Comparison of ENCODE assay signal across 7 cellular contexts in the genomic region with DNA sequence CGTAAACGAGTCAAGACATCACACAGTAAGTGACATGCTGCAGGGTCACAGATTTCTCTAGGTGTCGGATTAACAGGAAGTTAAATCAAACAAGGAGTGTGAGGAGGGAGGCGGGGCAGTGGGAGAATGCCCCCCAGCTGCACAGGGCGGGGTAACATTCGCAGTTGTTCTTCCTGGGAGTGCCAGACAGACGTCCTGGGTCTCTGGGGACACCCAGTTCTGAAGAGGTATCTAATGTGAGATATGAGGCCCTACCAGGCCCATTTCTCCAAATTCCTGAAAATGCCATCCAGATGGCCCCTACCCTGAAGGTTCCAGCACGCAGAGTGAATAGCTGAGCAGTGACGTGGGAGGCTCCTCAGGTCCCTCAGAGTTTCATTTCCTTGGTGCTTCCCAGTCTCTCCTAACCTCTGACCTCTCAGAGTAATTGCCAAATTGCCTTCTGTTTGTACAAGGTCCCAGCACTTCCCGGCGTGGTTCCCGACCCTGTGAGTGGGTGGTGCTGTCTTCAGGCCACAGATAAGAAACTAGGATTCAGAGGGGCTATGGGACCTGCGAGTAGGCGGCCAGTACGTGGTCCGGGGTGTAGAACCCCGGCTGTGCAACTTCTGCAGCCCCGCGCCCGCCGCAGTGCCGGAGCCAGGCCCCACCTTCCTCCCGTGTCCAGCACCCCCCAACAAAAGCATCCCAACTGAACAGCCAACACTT. TPM values are rescaled to one million over a fixed set of nuclear protein-coding genes. Genes with fewer than 3 reads are reported as not detected.
DNase-seq lines count a peak whose midpoint lies in the region; ATAC-seq and TF ChIP-seq lines count a peak whose summit lies in the region.

No MANE protein-coding gene starts in this region.

- peaks cover 18% of the 10 kb centered on the region for H3K27me3 Mint-ChIP-seq in activated naive CD8-positive, alpha-beta T cell treated with anti-CD3 and anti-CD28 coated beads, Interleukin-2, amount 10 ng/mL, durations not matched to agents 7 days and 5 days

- no peaks in the 10 kb centered on the region for H3K9me3 Mint-ChIP-seq in activated naive CD8-positive, alpha-beta T cell treated with anti-CD3 and anti-CD28 coated beads, Interleukin-2, amount 10 ng/mL, durations not matched to agents 7 days and 5 days

- peak overlapping the region; percentile 60 for H3K4me2 ChIP-seq in KMS-11

- H3K4me1 Mint-ChIP-seq in activated naive CD8-positive, alpha-beta T cell treated with anti-CD3 and anti-CD28 coated beads, Interleukin-2, amount 10 ng/mL, durations not matched to agents 7 days and 5 days, result peaks cover 26% of the 10 kb centered on the region

- intact Hi-C loops in right cardiac atrium (cut with DNase I), result loop anchor here in 2 of 4 donors (2.0 to 10.0 kb wide), 2 partner anchors 125 to 217 kb away; no protein-coding TSS in a partner anchor

- H3K79me2 ChIP-seq in KMS-11 (ENCODE audit: insufficient read depth, low read depth), result peaks cover 39% of the 10 kb centered on the region

- peak overlapping the region; percentile 84 for H3K4me3 Mint-ChIP-seq in activated naive CD8-positive, alpha-beta T cell treated with anti-CD3 and anti-CD28 coated beads, Interleukin-2, amount 10 ng/mL, durations not matched to agents 7 days and 5 days

- H3K27me3 ChIP-seq in KMS-11 (ENCODE audit: insufficient read depth, low read depth) (no peaks in the 10 kb centered on the region), right cardiac atrium (ENCODE audit: control insufficient read depth, insufficient read depth) (no peaks in the 10 kb centered on the region)

- H3K27ac ChIP-seq in KMS-11 (no peak overlapping the region), right cardiac atrium (ENCODE audit: low read length) (peak overlapping the region; percentile 97)

- H3K36me3 ChIP-seq in KMS-11 (ENCODE audit: insufficient read depth), result no peaks in the 10 kb centered on the region

- peak overlapping the region; percentile 42; the same call in 1 of the 2 replicates for H3K9ac ChIP-seq in KMS-11

- H3K36me3 Mint-ChIP-seq in activated naive CD8-positive, alpha-beta T cell treated with anti-CD3 and anti-CD28 coated beads, Interleukin-2, amount 10 ng/mL, durations not matched to agents 7 days and 5 days, result peaks cover 4% of the 10 kb centered on the region

- DNase-seq in GF-D8 (lab: John Stamatoyannopoulos, UW), result peak; percentile 15
- DNase-seq in activated naive CD8-positive, alpha-beta T cell treated with anti-CD3 and anti-CD28 coated beads, Interleukin-2, amount 10 ng/mL, durations not matched to agents 7 days and 5 days, result no peak
- peak; percentile 64 to 86 (median 79) for DNase-seq in right cardiac atrium
- no peak for DNase-seq in retinal pigment epithelial cell (ENCODE audit: low read depth)
- no peak for DNase-seq in iPS-NIHi11 (ENCODE audit: low spot score)
- no peak for DNase-seq in middle frontal gyrus (ENCODE audit: extremely low spot score, low spot score)

- peaks cover 26% of the 10 kb centered on the region for H3K4me1 ChIP-seq in KMS-11 (ENCODE audit: low read depth, poor library complexity, severe bottlenecking)
- peaks cover 13% of the 10 kb centered on the region for H3K4me1 ChIP-seq in right cardiac atrium (ENCODE audit: control insufficient read depth, insufficient read depth, low read length)

- H2AFZ ChIP-seq in KMS-11 (ENCODE audit: low read depth), result no peak overlapping the region

- no peaks in the 10 kb centered on the region for H4K20me1 ChIP-seq in KMS-11 (ENCODE audit: insufficient read depth)

- ATAC-seq in activated naive CD8-positive, alpha-beta T cell treated with anti-CD3 and anti-CD28 coated beads, Interleukin-2, amount 10 ng/mL, durations not matched to agents 7 days and 5 days (ENCODE audit: low read depth), result no peak
- peak; percentile 1 to 4 for ATAC-seq in right cardiac atrium

- H3K4me3 ChIP-seq in KMS-11 (IDR thresholded peaks at IDR 0.05; ENCODE audit: insufficient read depth, low read depth, low read length) (no peak overlapping the region), right cardiac atrium (ENCODE audit: low read length) (peak overlapping the region; percentile 93), retinal pigment epithelial cell (ENCODE audit: low read length) (peak overlapping the region; percentile 67)

- TF ChIP-seq CTCF in KMS-11 (conservative IDR thresholded peaks at IDR 0.05; ENCODE audit: low read depth, low read length) (no peak), retinal pigment epithelial cell (conservative IDR thresholded peaks at IDR 0.05; ENCODE audit: low read depth, low read length) (no peak)

- no peaks in the 10 kb centered on the region for H3K9me3 ChIP-seq in right cardiac atrium (ENCODE audit: control insufficient read depth, low read length)

- WGBS in right cardiac atrium, result 14% methylated on average over 23 of the region's 23 CpGs

- POLR2A ChIA-PET in activated naive CD8-positive, alpha-beta T cell treated with anti-CD3 and anti-CD28 coated beads, Interleukin-2, amount 10 ng/mL, durations not matched to agents 7 days and 5 days (lab: Charles Lee), result interaction anchor here (2.6 kb wide), 1 partner anchor 177 kb away, joined by 11 read pairs; no protein-coding TSS in a partner anchor

- H3K27ac Mint-ChIP-seq in activated naive CD8-positive, alpha-beta T cell treated with anti-CD3 and anti-CD28 coated beads, Interleukin-2, amount 10 ng/mL, durations not matched to agents 7 days and 5 days, result peak overlapping the region; percentile 80

RNA-seq across cellular contexts. Expression of a gene that starts 1.8 kb away (rescaled TPM):
- total RNA-seq in activated naive CD8-positive, alpha-beta T cell treated with anti-CD3 and anti-CD28 coated beads, Interleukin-2, amount 10 ng/mL, durations not matched to agents 7 days and 5 days, result 10 to 100 TPM; 48.0 to 51.0 TPM
- total RNA-seq in right cardiac atrium, result 100 to 1,000 TPM in 1 of 4 donors, 10 to 100 TPM in 3; 49.8 to 120 (median 57.1) TPM
- polyA plus RNA-seq in right cardiac atrium, result 38.2 TPM

RNA-seq across cellular contexts. Expression of a gene that starts 19.5 kb away (rescaled TPM):
- total RNA-seq in activated naive CD8-positive, alpha-beta T cell treated with anti-CD3 and anti-CD28 coated beads, Interleukin-2, amount 10 ng/mL, durations not matched to agents 7 days and 5 days, result not detected
- total RNA-seq in right cardiac atrium, result not detected
- polyA plus RNA-seq in right cardiac atrium, result not detected

Comparison
In these comparisons a context has a peak if more than half of its experiments do, and no peak if none do; other contexts are left out.
1. DNase-seq: peak in GF-D8 (single experiment) and right cardiac atrium (3 of 3); none in activated naive CD8-positive, alpha-beta T cell treated with anti-CD3 and anti-CD28 coated beads, Interleukin-2, amount 10 ng/mL, durations not matched to agents 7 days and 5 days (single experiment), retinal pigment epithelial cell (single experiment), iPS-NIHi11 (single experiment) and middle frontal gyrus (single experiment).